ENCODE assay signal across 18 cellular contexts in genomic region chr19:31678421-31678820, GRCh38.
"Had no signal": no experiment of that assay in that cellular context is flagged by ENCODE, and none has a peak within 500 bp of the region (broad histone marks: within the 10 kb centered on the region; RNA-seq: fewer than 3 reads in every experiment).

No MANE protein-coding gene starts in this region.

- DNase-seq: dorsolateral prefrontal cortex; effector CD4-positive, alpha-beta T cell; hypothalamus; immature natural killer cell; left ventricle myocardium superior; lower lobe of right lung; naive B cell; pancreas; right lobe of liver; stimulated activated CD4-positive, alpha-beta T cell treated with anti-CD3 and anti-CD28 coated beads, Interleukin-12 subunit alpha, Interleukin-12 subunit beta, amount 100 ng/mL, for 4 hours; stimulated activated CD4-positive, alpha-beta T cell treated with anti-CD3 and anti-CD28 coated beads, Interleukin-1b, Interleukin-23, amount 100 ng/mL, for 48 hours; stimulated activated CD4-positive, alpha-beta T cell treated with anti-CD3 and anti-CD28 coated beads, Interleukin-4, amount 100 ng/mL, for 24 hours; stimulated activated naive CD8-positive, alpha-beta T cell treated with anti-CD3 and anti-CD28 coated beads, Interleukin-15, Interleukin-2, amounts not matched to agents 100 U/mL and 50 U/mL, for 24 hours; substantia nigra; testis; tibial artery had no signal

- H3K36me3 ChIP-seq: lower lobe of right lung, neutrophil, pancreas, right lobe of liver, tibial artery had no signal

- H3K9me3 ChIP-seq: lower lobe of right lung, neutrophil, pancreas, right lobe of liver, testis, tibial artery had no signal

- H3K4me3 ChIP-seq: dorsolateral prefrontal cortex, lower lobe of right lung, pancreas, right lobe of liver, smooth muscle cell, testis, tibial artery had no signal

- H3K4me2 ChIP-seq: smooth muscle cell had no signal

- H3K27me3 ChIP-seq: neutrophil, right lobe of liver, testis, tibial artery had no signal

- H3K4me1 ChIP-seq: lower lobe of right lung, pancreas, right lobe of liver, testis, tibial artery had no signal

- H3K27ac ChIP-seq: dorsolateral prefrontal cortex, lower lobe of right lung, neutrophil, pancreas, right lobe of liver, testis, tibial artery had no signal
